In genomic region chr2:237482485-237482884, GRCh38 we compare ENCODE assay signal across 8 cellular contexts. TPM values are rescaled to one million over a fixed set of nuclear protein-coding genes. Genes with fewer than 3 reads are reported as not detected.
DNase-seq lines count a peak whose midpoint lies in the region; ATAC-seq and TF ChIP-seq lines count a peak whose summit lies in the region.

No MANE protein-coding gene starts in this region.

- H3K27ac ChIP-seq in testis, result peak overlapping the region; percentile 8 to 59
- no peak overlapping the region for H3K27ac ChIP-seq in CD4-positive, alpha-beta memory T cell (ENCODE audit: low read depth, low read length)

- intact Hi-C loops in left colon (cut with DNase I, micrococcal nuclease), result no loop called here
- intact Hi-C loops in testis (cut with DNase I; ENCODE audit: low total_unique reads), result loop anchor here (5.0 kb wide), 1 partner anchor 330 kb away; no protein-coding TSS in a partner anchor
- intact Hi-C loops in CD4-positive, alpha-beta memory T cell (cut with micrococcal nuclease), result no loop called here

- CTCF ChIA-PET in WTC11 (lab: Charles Lee), result interaction anchor here (0.8 to 2.0 kb wide), 6 partner anchors 12 to 349 kb away, joined by 3 to 12 read pairs (median 6); no protein-coding TSS in a partner anchor
- CTCF ChIA-PET in CD4-positive, alpha-beta memory T cell (lab: Charles Lee; ENCODE audit: partially characterized antibody), result interaction anchor here (1.1 to 2.6 kb wide), 2 partner anchors 60 to 328 kb away, joined by 3 to 13 read pairs; no protein-coding TSS in a partner anchor

- no peak overlapping the region for H3K4me3 Mint-ChIP-seq in WTC11
- H3K4me3 Mint-ChIP-seq in CD4-positive, alpha-beta memory T cell, result no peak overlapping the region

- no peak overlapping the region for H3K4me3 ChIP-seq in testis
- no peak overlapping the region for H3K4me3 ChIP-seq in CD4-positive, alpha-beta memory T cell (ENCODE audit: low read length in 2 of 2)
- no peak overlapping the region for H3K4me3 ChIP-seq in MG63

- WGBS in testis, 2 donors, result 55 to 57% methylated on average over 6 of the region's 6 CpGs

- no peak for TF ChIP-seq POLR2A in testis (IDR thresholded peaks at IDR 0.05)

- H3K27me3 Mint-ChIP-seq in WTC11 (ENCODE audit: low read depth), result peaks cover 84% of the 10 kb centered on the region
- peaks cover 24 to 54% of the 10 kb centered on the region in 2 donors for H3K27me3 Mint-ChIP-seq in CD4-positive, alpha-beta memory T cell

- no peaks in the 10 kb centered on the region for H3K36me3 Mint-ChIP-seq in WTC11
- no peaks in the 10 kb centered on the region for H3K36me3 Mint-ChIP-seq in CD4-positive, alpha-beta memory T cell

- no peak for TF ChIP-seq CTCF in WTC11 (IDR thresholded peaks at IDR 0.05)
- TF ChIP-seq CTCF in testis (IDR thresholded peaks at IDR 0.05), result no peak

- no peak overlapping the region for H3K27ac Mint-ChIP-seq in WTC11
- no peak overlapping the region for H3K27ac Mint-ChIP-seq in CD4-positive, alpha-beta memory T cell

- H3K4me1 Mint-ChIP-seq in WTC11, result peaks cover 10% of the 10 kb centered on the region
- H3K4me1 Mint-ChIP-seq in CD4-positive, alpha-beta memory T cell, result peaks cover 0 to 1% (median 0%) of the 10 kb centered on the region in 4 donors

- peak; percentile 86 for DNase-seq in NCI-H1092 (lab: John Stamatoyannopoulos, UW)
- DNase-seq in WTC11 (ENCODE audit: low spot score), result no peak
- DNase-seq in left colon, result peak; percentile 82 to 95
- peak; percentile 92 for DNase-seq in testis
- no peak for DNase-seq in CD4-positive, alpha-beta memory T cell
- no peak for DNase-seq in MG63

- H3K4me1 ChIP-seq in testis, result peaks cover 22% of the 10 kb centered on the region
- H3K4me1 ChIP-seq in CD4-positive, alpha-beta memory T cell (ENCODE audit: insufficient read depth, low read length), result no peaks in the 10 kb centered on the region

- no peaks in the 10 kb centered on the region for H3K36me3 ChIP-seq in testis (ENCODE audit: low read depth, missing control alignments)
- H3K36me3 ChIP-seq in CD4-positive, alpha-beta memory T cell (ENCODE audit: insufficient read depth, low read length), result no peaks in the 10 kb centered on the region
- no peaks in the 10 kb centered on the region for H3K36me3 ChIP-seq in MG63

- no peaks in the 10 kb centered on the region for H3K27me3 ChIP-seq in testis
- peaks cover 4% of the 10 kb centered on the region for H3K27me3 ChIP-seq in CD4-positive, alpha-beta memory T cell (ENCODE audit: insufficient read depth, low read length)
- no peaks in the 10 kb centered on the region for H3K27me3 ChIP-seq in MG63

- no peaks in the 10 kb centered on the region for H3K9me3 Mint-ChIP-seq in WTC11
- no peaks in the 10 kb centered on the region for H3K9me3 Mint-ChIP-seq in CD4-positive, alpha-beta memory T cell

- POLR2A ChIA-PET in WTC11 (lab: Charles Lee), result interaction anchor here (0.9 kb wide), 1 partner anchor 11 kb away, joined by 3 read pairs; no protein-coding TSS in a partner anchor
- POLR2A ChIA-PET in CD4-positive, alpha-beta memory T cell (lab: Charles Lee; ENCODE audit: partially characterized antibody), result no interaction called here

- H3K9me3 ChIP-seq in testis (no peaks in the 10 kb centered on the region), MG63 (no peaks in the 10 kb centered on the region)
- H3K9me3 ChIP-seq in CD4-positive, alpha-beta memory T cell (ENCODE audit: control insufficient read depth in 1 of 2, low read length in 2 of 2), result no peaks in the 10 kb centered on the region

- ATAC-seq in WTC11, result no peak
- ATAC-seq in left colon, result peak; percentile 84
- ATAC-seq in GM21576 (IDR thresholded peaks at IDR 0.05; ENCODE audit: unreplicated experiment), result no peak
- no peak for ATAC-seq in GM19324 (IDR thresholded peaks at IDR 0.05; ENCODE audit: low FRiP score, unreplicated experiment)

TF ChIP-seq in WTC11, 78 proteins besides CTCF, POLR2A, EP300 and RAD21:
- no peak for TF ChIP-seq NR2C2 (CRISPR knock-in tag; IDR thresholded peaks at IDR 0.05)
- TF ChIP-seq, protein P1, sequence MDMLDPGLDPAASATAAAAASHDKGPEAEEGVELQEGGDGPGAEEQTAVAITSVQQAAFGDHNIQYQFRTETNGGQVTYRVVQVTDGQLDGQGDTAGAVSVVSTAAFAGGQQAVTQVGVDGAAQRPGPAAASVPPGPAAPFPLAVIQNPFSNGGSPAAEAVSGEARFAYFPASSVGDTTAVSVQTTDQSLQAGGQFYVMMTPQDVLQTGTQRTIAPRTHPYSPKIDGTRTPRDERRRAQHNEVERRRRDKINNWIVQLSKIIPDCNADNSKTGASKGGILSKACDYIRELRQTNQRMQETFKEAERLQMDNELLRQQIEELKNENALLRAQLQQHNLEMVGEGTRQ (CRISPR knock-in tag; IDR thresholded peaks at IDR 0.05), result peak; percentile 44; the same call in 1 of the 2 replicates
- TF ChIP-seq USF1 (CRISPR knock-in tag; IDR thresholded peaks at IDR 0.05), result peak; percentile 16; the same call in 1 of the 2 replicates
- TF ChIP-seq NFE2L1 (CRISPR knock-in tag; IDR thresholded peaks at IDR 0.05), result no peak
- no peak for TF ChIP-seq NFYB (CRISPR knock-in tag; conservative IDR thresholded peaks at IDR 0.05; ENCODE audit: low read depth)

RNA-seq across cellular contexts. Expression of gene MLPH, which starts 4.6 kb away (rescaled TPM):
- 7.7 to 10.3 TPM (median 9.7 TPM) in 3 replicates for total RNA-seq in WTC11 (2021)
- total RNA-seq in left colon, result 100 to 1,000 TPM; 117 to 139 TPM
- 1 to 10 TPM; 6.5 to 7.4 TPM for total RNA-seq in testis
- 5.5 TPM for polyA plus RNA-seq in testis (ENCODE audit: insufficient read depth, low read depth, low replicate concordance)
- total RNA-seq in CD4-positive, alpha-beta memory T cell, result not detected
- not detected for polyA plus RNA-seq in CD4-positive, alpha-beta memory T cell
- 0.59 TPM in 1 of 2 replicates, not detected in the other for total RNA-seq in MG63 (2014; rRNA removed; shearing (Covaris generic); ENCODE audit: low replicate concordance)

Comparison
In these comparisons a context has a peak if more than half of its experiments do, and no peak if none do; other contexts are left out.
1. DNase-seq: peak in NCI-H1092 (single experiment), left colon (2 of 2) and testis (single experiment); none in WTC11 (single experiment), CD4-positive, alpha-beta memory T cell (0 of 5) and MG63 (single experiment).
2. RNA of gene MLPH, which starts 4.6 kb away (total RNA-seq): 117 to 139 TPM in left colon; 7.7 to 10.3 TPM in WTC11, 6.5 to 7.4 TPM in testis, 0.59 TPM in MG63 and not detected in CD4-positive, alpha-beta memory T cell; every median in the first group is over 10 times any median in the second.